17 cellular contexts compared by ENCODE assay signal in genomic region chrX:17519349-17519748, GRCh38.
DNase-seq lines count a peak whose midpoint lies in the region; ATAC-seq and TF ChIP-seq lines count a peak whose summit lies in the region.
"Had no signal": no experiment of that assay in that cellular context is flagged by ENCODE, and none has a peak within 500 bp of the region (broad histone marks: within the 10 kb centered on the region; RNA-seq: fewer than 3 reads in every experiment).

No MANE protein-coding gene starts in this region.

- no peak overlapping the region for H2BK120ac ChIP-seq in mesenchymal stem cell (ENCODE audit: low read depth, low read length)

- no peak overlapping the region for H3K27ac Mint-ChIP-seq in activated naive CD8-positive, alpha-beta T cell treated with anti-CD3 and anti-CD28 coated beads, Interleukin-2, amount 50 U/mL, for 24 hours
- H3K27ac Mint-ChIP-seq: memory B cell; neural progenitor cell; stimulated activated memory B cell treated with anti-CD40 and anti-IgM and Interleukin-4, amounts not matched to agents 10 μg/mL and 1 μg/mL and 100 μg/mL, for 72 hours; T-cell had no signal

- H3K79me1 ChIP-seq in mesenchymal stem cell (replicated peaks; ENCODE audit: low read length, poor library complexity, severe bottlenecking): peaks cover 19% of the 10 kb centered on the region

- H2BK12ac ChIP-seq in mesenchymal stem cell (ENCODE audit: low read length in 2 of 2): no peak overlapping the region

- H3K4me2 ChIP-seq in GM23248 (ENCODE audit: unreplicated experiment): peak overlapping the region; percentile 35
- no peak overlapping the region for H3K4me2 ChIP-seq in mesenchymal stem cell (ENCODE audit: low read length, poor library complexity, severe bottlenecking)
- H3K4me2 ChIP-seq: neural progenitor cell had no signal

- in situ Hi-C loops in GM23248 (cut with MboI): no loop called here

- H2AK5ac ChIP-seq in mesenchymal stem cell (ENCODE audit: low read length, severe bottlenecking): no peak overlapping the region

- DNase-seq in GM23248: peak; percentile 55
- peak; percentile 41 for DNase-seq in fibroblast of peridontal ligament (ENCODE audit: extremely low read depth)
- DNase-seq in mesenchymal stem cell: no peak
- peak; percentile 12 for DNase-seq in thoracic aorta (ENCODE audit: low spot score)
- DNase-seq in activated naive CD8-positive, alpha-beta T cell treated with anti-CD3 and anti-CD28 coated beads, Interleukin-2, amount 50 U/mL, for 24 hours: no peak
- DNase-seq in NCI-H82 (lab: John Stamatoyannopoulos, UW): no peak
- no peak for DNase-seq in NOMO-1 treated with DMSO at 0.1 percent for 48 hours (lab: John Stamatoyannopoulos, UW; ENCODE audit: unreplicated experiment)
- DNase-seq: activated gamma-delta T cell, BE2C, GDM1, RPMI8226, small intestine, T-cell had no signal

- peak overlapping the region; percentile 51 for H3K4me3 ChIP-seq in GM23248
- H3K4me3 ChIP-seq in mesenchymal stem cell (ENCODE audit: insufficient read depth in 1 of 2, low read depth in 1 of 2, low read length in 2 of 2): peak overlapping the region in 1 of 2 experiments; percentile 66
- H3K4me3 ChIP-seq in thoracic aorta: peak overlapping the region; percentile 42
- H3K4me3 ChIP-seq: neural progenitor cell had no signal

- H3K9ac ChIP-seq in GM23248 (0 out of 2 replicates have a peak overlapping the region, but pooled peaks have one; percentile 17), mesenchymal stem cell (ENCODE audit: low read length) (peak overlapping the region; percentile 28)
- H3K9ac ChIP-seq: neural progenitor cell had no signal

- no peak overlapping the region for H2BK15ac ChIP-seq in mesenchymal stem cell (ENCODE audit: low read depth, poor library complexity, severe bottlenecking)

- no peak overlapping the region for H3K14ac ChIP-seq in mesenchymal stem cell (ENCODE audit: low read length in 2 of 2)

- H3K4me1 ChIP-seq in GM23248 (ENCODE audit: insufficient read depth) (peaks cover 12% of the 10 kb centered on the region), mesenchymal stem cell (ENCODE audit: control insufficient read depth, insufficient read depth, low read depth, low read length) (peaks cover 7% of the 10 kb centered on the region), thoracic aorta (ENCODE audit: control insufficient read depth in 1 of 2, low read depth in 2 of 2) (peaks cover 0 to 17% of the 10 kb centered on the region in 2 donors)
- H3K4me1 ChIP-seq: BE2C, neural progenitor cell had no signal

- TF ChIP-seq CTCF in thoracic aorta (IDR thresholded peaks at IDR 0.05): no peak

- H4K20me1 ChIP-seq in GM23248 (ENCODE audit: insufficient read depth): no peaks in the 10 kb centered on the region

- H3K18ac ChIP-seq in mesenchymal stem cell (ENCODE audit: low read depth in 1 of 2, low read length in 2 of 2): no peak overlapping the region

- H2BK5ac ChIP-seq in mesenchymal stem cell (ENCODE audit: low read depth, low read length, poor library complexity, severe bottlenecking): no peak overlapping the region

- no peak overlapping the region for H4K91ac ChIP-seq in mesenchymal stem cell (ENCODE audit: low read length)

- no peaks in the 10 kb centered on the region for H3K79me2 ChIP-seq in GM23248 (ENCODE audit: insufficient read depth)

- H3K27ac ChIP-seq in GM23248: no peak overlapping the region
- no peak overlapping the region for H3K27ac ChIP-seq in mesenchymal stem cell (ENCODE audit: low read length, poor library complexity, severe bottlenecking)
- peak overlapping the region in 1 of 2 donors; percentile 26 for H3K27ac ChIP-seq in thoracic aorta
- H3K27ac ChIP-seq: neural progenitor cell had no signal

- peaks cover 2% of the 10 kb centered on the region for H3K27me3 Mint-ChIP-seq in activated naive CD8-positive, alpha-beta T cell treated with anti-CD3 and anti-CD28 coated beads, Interleukin-2, amount 50 U/mL, for 24 hours
- H3K27me3 Mint-ChIP-seq: memory B cell; stimulated activated memory B cell treated with anti-CD40 and anti-IgM and Interleukin-4, amounts not matched to agents 10 μg/mL and 1 μg/mL and 100 μg/mL, for 72 hours had no signal

- H4K8ac ChIP-seq in mesenchymal stem cell (ENCODE audit: low read length): no peak overlapping the region

- H3K9me3 Mint-ChIP-seq in activated naive CD8-positive, alpha-beta T cell treated with anti-CD3 and anti-CD28 coated beads, Interleukin-2, amount 50 U/mL, for 24 hours: no peaks in the 10 kb centered on the region
- H3K9me3 Mint-ChIP-seq: memory B cell; neural progenitor cell; stimulated activated memory B cell treated with anti-CD40 and anti-IgM and Interleukin-4, amounts not matched to agents 10 μg/mL and 1 μg/mL and 100 μg/mL, for 72 hours had no signal

- ATAC-seq in thoracic aorta (ENCODE audit: insufficient number of reproducible peaks, low FRiP score, low read depth) (no peak), HG02763 (IDR thresholded peaks at IDR 0.05; ENCODE audit: unreplicated experiment) (no peak)
- ATAC-seq in activated naive CD8-positive, alpha-beta T cell treated with anti-CD3 and anti-CD28 coated beads, Interleukin-2, amount 50 U/mL, for 24 hours: no peak
- ATAC-seq: stimulated activated memory B cell treated with anti-CD40 and anti-IgM and Interleukin-4, amounts not matched to agents 10 μg/mL and 1 μg/mL and 100 μg/mL, for 72 hours; T-cell had no signal

- no peaks in the 10 kb centered on the region for H3K9me3 ChIP-seq in GM23248 (ENCODE audit: low read depth)
- no peaks in the 10 kb centered on the region for H3K9me3 ChIP-seq in mesenchymal stem cell (ENCODE audit: control insufficient read depth, low read length)
- no peaks in the 10 kb centered on the region for H3K9me3 ChIP-seq in thoracic aorta
- H3K9me3 ChIP-seq: BE2C had no signal

- no peaks in the 10 kb centered on the region for H3K36me3 Mint-ChIP-seq in activated naive CD8-positive, alpha-beta T cell treated with anti-CD3 and anti-CD28 coated beads, Interleukin-2, amount 50 U/mL, for 24 hours (ENCODE audit: low read depth)
- H3K36me3 Mint-ChIP-seq: memory B cell; stimulated activated memory B cell treated with anti-CD40 and anti-IgM and Interleukin-4, amounts not matched to agents 10 μg/mL and 1 μg/mL and 100 μg/mL, for 72 hours; T-cell had no signal

- 10 to 12% methylated on average over 6 of the region's 6 CpGs for WGBS in GM23248 (ENCODE audit: low coverage in 1 of 2, low lambda C conversion rate in 2 of 2, missing lambda C conversion rate in 2 of 2), 2 experiments
- WGBS in mesenchymal stem cell: 87% methylated on average over 5 of the region's 6 CpGs

- H2AFZ ChIP-seq in GM23248 (no peak overlapping the region), mesenchymal stem cell (ENCODE audit: low read depth, low read length) (no peak overlapping the region)
- H2AFZ ChIP-seq: neural progenitor cell had no signal

- H3K9me2 ChIP-seq in GM23248 (ENCODE audit: insufficient read depth): no peaks in the 10 kb centered on the region

- H3K27me3 ChIP-seq in GM23248 (replicated peaks; ENCODE audit: insufficient read depth): no peaks in the 10 kb centered on the region
- H3K27me3 ChIP-seq in mesenchymal stem cell (ENCODE audit: control insufficient read depth in 1 of 2, insufficient read depth in 1 of 2, low read length in 2 of 2): no peaks in the 10 kb centered on the region
- no peaks in the 10 kb centered on the region for H3K27me3 ChIP-seq in thoracic aorta (replicated peaks; ENCODE audit: insufficient read depth)
- H3K27me3 ChIP-seq: BE2C, neural progenitor cell had no signal

- no peak overlapping the region for H3K4me3 Mint-ChIP-seq in activated naive CD8-positive, alpha-beta T cell treated with anti-CD3 and anti-CD28 coated beads, Interleukin-2, amount 50 U/mL, for 24 hours
- H3K4me3 Mint-ChIP-seq: memory B cell; neural progenitor cell; stimulated activated memory B cell treated with anti-CD40 and anti-IgM and Interleukin-4, amounts not matched to agents 10 μg/mL and 1 μg/mL and 100 μg/mL, for 72 hours; T-cell had no signal

- H3K4me1 Mint-ChIP-seq in activated naive CD8-positive, alpha-beta T cell treated with anti-CD3 and anti-CD28 coated beads, Interleukin-2, amount 50 U/mL, for 24 hours: no peaks in the 10 kb centered on the region
- H3K4me1 Mint-ChIP-seq: memory B cell; stimulated activated memory B cell treated with anti-CD40 and anti-IgM and Interleukin-4, amounts not matched to agents 10 μg/mL and 1 μg/mL and 100 μg/mL, for 72 hours; T-cell had no signal

- H3F3A ChIP-seq in GM23248 (ENCODE audit: insufficient read depth): no peaks in the 10 kb centered on the region

- H3K4ac ChIP-seq in mesenchymal stem cell (ENCODE audit: low read depth in 1 of 2, low read length in 2 of 2): no peak overlapping the region

- H3K36me3 ChIP-seq in GM23248 (ENCODE audit: low read depth) (no peaks in the 10 kb centered on the region), mesenchymal stem cell (ENCODE audit: control insufficient read depth in 1 of 2, insufficient read depth in 2 of 2, low read depth in 1 of 2, low read length in 2 of 2) (peaks cover 0 to 5% of the 10 kb centered on the region in 2 experiments), thoracic aorta (no peaks in the 10 kb centered on the region)
- H3K36me3 ChIP-seq: BE2C, neural progenitor cell had no signal

- H3K23ac ChIP-seq in mesenchymal stem cell (ENCODE audit: low read length in 2 of 2): no peak overlapping the region

Comparison
In these comparisons a context has a peak if more than half of its experiments do, and no peak if none do; other contexts are left out.
1. DNase-seq: peak in GM23248 (single experiment), fibroblast of peridontal ligament (single experiment) and thoracic aorta (single experiment); none in mesenchymal stem cell (single experiment), activated naive CD8-positive, alpha-beta T cell treated with anti-CD3 and anti-CD28 coated beads, Interleukin-2, amount 50 U/mL, for 24 hours (single experiment), NCI-H82 (single experiment) and NOMO-1 treated with DMSO at 0.1 percent for 48 hours (single experiment).